In genomic region chr9:69759478-69760277, GRCh38 we compare ENCODE assay signal across 1 cellular context.
TF ChIP-seq lines count a peak whose summit lies in the region.

Gene PTAR1, minus strand, starts transcription at chr9:69760011. Its CDS starts 73 bp downstream, at chr9:69759938.

TF ChIP-seq in HepG2, 621 proteins besides CTCF, POLR2A, EP300 and RAD21 (continued from another document and continues in another):
- no peak; the same call in 1 of the 2 replicates for TF ChIP-seq HBP1 (CRISPR knock-in tag; IDR thresholded peaks at IDR 0.05; ENCODE audit: low read depth)
- TF ChIP-seq NR3C1 (CRISPR knock-in tag; IDR thresholded peaks at IDR 0.05), result no peak
- no peak for TF ChIP-seq SUZ12 (IDR thresholded peaks at IDR 0.05; ENCODE audit: low read depth, low read length)
- TF ChIP-seq MAZ (IDR thresholded peaks at IDR 0.05; ENCODE audit: borderline replicate concordance, low read depth, low read length), result 0 out of 2 replicates have a peak, but pooled peaks have one; percentile 3
- no peak for TF ChIP-seq MAZ (CRISPR knock-in tag; IDR thresholded peaks at IDR 0.05; ENCODE audit: low read depth)
- TF ChIP-seq ZNF710 (CRISPR knock-in tag; IDR thresholded peaks at IDR 0.05; ENCODE audit: borderline replicate concordance), result no peak
- TF ChIP-seq ZNF331 (CRISPR knock-in tag; IDR thresholded peaks at IDR 0.05), result no peak
- no peak for TF ChIP-seq ATF4 (CRISPR knock-in tag; IDR thresholded peaks at IDR 0.05)
- TF ChIP-seq ARNTL (CRISPR knock-in tag; IDR thresholded peaks at IDR 0.05), result no peak
- TF ChIP-seq ZFP36 (IDR thresholded peaks at IDR 0.05; ENCODE audit: borderline replicate concordance, low read depth, low read length, partially characterized antibody), result no peak
- TF ChIP-seq ZNF264 (CRISPR knock-in tag; IDR thresholded peaks at IDR 0.05), result 0 out of 2 replicates have a peak, but pooled peaks have one; percentile 27
- 0 out of 2 replicates have a peak, but pooled peaks have one; percentile 45 for TF ChIP-seq SIN3A (IDR thresholded peaks at IDR 0.05; ENCODE audit: borderline replicate concordance, low read depth, low read length)
- no peak for TF ChIP-seq PRPF4 (IDR thresholded peaks at IDR 0.05; ENCODE audit: low read depth, low read length, poor library complexity, severe bottlenecking)
- TF ChIP-seq MEIS1 (CRISPR knock-in tag; IDR thresholded peaks at IDR 0.05; ENCODE audit: borderline replicate concordance), result no peak
- no peak for TF ChIP-seq ZNF577 (CRISPR knock-in tag; IDR thresholded peaks at IDR 0.05; ENCODE audit: borderline replicate concordance, low read depth)
- no peak; the same call in 1 of the 2 replicates for TF ChIP-seq FOXP4 (CRISPR knock-in tag; IDR thresholded peaks at IDR 0.05)
- peak; percentile 54; the same call in 1 of the 2 replicates for TF ChIP-seq ZNF816 (CRISPR knock-in tag; IDR thresholded peaks at IDR 0.05; ENCODE audit: borderline replicate concordance)
- TF ChIP-seq EEA1 (CRISPR knock-in tag; IDR thresholded peaks at IDR 0.05; ENCODE audit: borderline replicate concordance), result peak; percentile 28; the same call in 1 of the 2 replicates
- TF ChIP-seq RBAK (CRISPR knock-in tag; IDR thresholded peaks at IDR 0.05), result no peak
- no peak for TF ChIP-seq ZNF777 (CRISPR knock-in tag; IDR thresholded peaks at IDR 0.05)
- no peak for TF ChIP-seq ZNF446 (CRISPR knock-in tag; IDR thresholded peaks at IDR 0.05)
- peak; percentile 73 for TF ChIP-seq IKZF4 (CRISPR knock-in tag; IDR thresholded peaks at IDR 0.05; ENCODE audit: borderline replicate concordance, low read depth, not compliant biosample characterization)
- TF ChIP-seq ZBTB49 (CRISPR knock-in tag; IDR thresholded peaks at IDR 0.05; ENCODE audit: borderline replicate concordance), result no peak
- TF ChIP-seq HOXA7 (CRISPR knock-in tag; IDR thresholded peaks at IDR 0.05), result no peak
- no peak for TF ChIP-seq RERE (CRISPR knock-in tag; IDR thresholded peaks at IDR 0.05; ENCODE audit: low read depth)
- peak; percentile 67 for TF ChIP-seq ZFP91 (CRISPR knock-in tag; IDR thresholded peaks at IDR 0.05; ENCODE audit: borderline replicate concordance)
- TF ChIP-seq NR0B2 (CRISPR knock-in tag; IDR thresholded peaks at IDR 0.05), result no peak
- TF ChIP-seq IKZF1 (IDR thresholded peaks at IDR 0.05), result no peak
- no peak for TF ChIP-seq NCOA2 (CRISPR knock-in tag; IDR thresholded peaks at IDR 0.05)
- peak; percentile 28; the same call in 1 of the 2 replicates for TF ChIP-seq ZNF263 (CRISPR knock-in tag; IDR thresholded peaks at IDR 0.05)
- no peak for TF ChIP-seq FOXK1 (CRISPR knock-in tag; IDR thresholded peaks at IDR 0.05; ENCODE audit: borderline replicate concordance, low read depth)
- TF ChIP-seq HOXD1 (CRISPR knock-in tag; IDR thresholded peaks at IDR 0.05), result no peak
- no peak; the same call in 1 of the 2 replicates for TF ChIP-seq ZNF724P (CRISPR knock-in tag; IDR thresholded peaks at IDR 0.05; ENCODE audit: borderline replicate concordance)
- 0 out of 2 replicates have a peak, but pooled peaks have one; percentile 16 for TF ChIP-seq DRAP1 (CRISPR knock-in tag; IDR thresholded peaks at IDR 0.05)
- TF ChIP-seq ZBTB46 (CRISPR knock-in tag; IDR thresholded peaks at IDR 0.05; ENCODE audit: borderline replicate concordance), result no peak
- TF ChIP-seq ZNF333 (CRISPR knock-in tag; IDR thresholded peaks at IDR 0.05; ENCODE audit: borderline replicate concordance), result no peak
- TF ChIP-seq ASH2L (IDR thresholded peaks at IDR 0.05; ENCODE audit: insufficient read length, low read depth, low read length), result peak; percentile 92
- peak; percentile 65; the same call in 1 of the 2 replicates for TF ChIP-seq HOXA5 (CRISPR knock-in tag; IDR thresholded peaks at IDR 0.05)
- no peak for TF ChIP-seq ATF1 (CRISPR knock-in tag; IDR thresholded peaks at IDR 0.05)
- TF ChIP-seq ZNF576 (CRISPR knock-in tag; IDR thresholded peaks at IDR 0.05), result no peak
- TF ChIP-seq NBN (conservative IDR thresholded peaks at IDR 0.05), result no peak
- TF ChIP-seq AKAP8 (CRISPR knock-in tag; IDR thresholded peaks at IDR 0.05), result no peak
- TF ChIP-seq TEAD3 (CRISPR knock-in tag; optimal IDR thresholded peaks at IDR 0.05; ENCODE audit: borderline replicate concordance), result no peak
- no peak for TF ChIP-seq ZNF552 (CRISPR knock-in tag; IDR thresholded peaks at IDR 0.05; ENCODE audit: borderline replicate concordance)
- no peak for TF ChIP-seq ZNF124 (CRISPR knock-in tag; IDR thresholded peaks at IDR 0.05)
